ENCODE assay signal across 11 cellular contexts in the genomic region with DNA sequence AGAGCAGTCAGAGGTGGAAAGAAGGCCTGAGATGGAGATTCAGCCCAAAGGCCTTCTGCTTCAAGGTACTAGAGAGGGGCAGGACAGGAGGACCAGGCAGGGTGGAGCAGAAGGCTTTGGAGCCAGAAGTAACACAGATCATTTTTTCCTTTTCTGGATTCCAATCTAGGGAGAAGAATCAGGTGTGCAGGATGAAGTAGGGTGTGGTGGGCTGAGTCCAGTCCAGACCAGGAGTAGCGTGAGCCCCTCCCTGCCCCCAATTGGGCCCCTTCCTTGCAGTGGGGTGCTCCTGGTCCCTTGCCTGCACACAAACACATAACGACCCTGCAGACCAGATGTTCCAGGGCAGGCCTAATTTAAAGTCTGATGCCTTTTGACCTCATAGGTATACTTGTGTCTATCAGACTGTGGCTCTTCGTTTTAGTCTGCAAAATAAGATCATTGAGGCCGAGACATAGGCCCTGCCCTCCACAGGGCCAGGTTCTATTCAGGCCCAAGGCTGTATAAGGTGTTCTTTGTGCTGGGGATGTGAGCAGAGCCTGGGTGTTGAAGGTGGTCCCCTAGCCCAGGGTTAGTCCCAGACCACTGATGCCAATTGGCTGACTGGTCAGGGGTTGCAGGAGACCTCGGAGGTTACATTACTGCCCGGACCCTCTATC. TPM values are rescaled to one million over a fixed set of nuclear protein-coding genes. Genes with fewer than 3 reads are reported as not detected.
A peak's percentile ranks its signal among the peaks of the same experiment; 100 is the strongest.
DNase-seq lines count a peak whose midpoint lies in the region; ATAC-seq and TF ChIP-seq lines count a peak whose summit lies in the region.
"Had no signal": no experiment of that assay in that cellular context is flagged by ENCODE, and none has a peak within 500 bp of the region (broad histone marks: within the 10 kb centered on the region; RNA-seq: fewer than 3 reads in every experiment).

No MANE protein-coding gene starts in this region.

- peaks cover 0 to 4% (median 0%) of the 10 kb centered on the region in 11 experiments; a peak in 2 of 22 replicates for H3K36me3 ChIP-seq in BLaER1 treated with 17β-estradiol and CSF1 and Interleukin-3, amounts not matched to agents 10 nM and 100 nM
- H3K36me3 ChIP-seq in Peyer's patch (no peaks in the 10 kb centered on the region), iPS-20b (ENCODE audit: insufficient read depth, low read depth, low read length) (no peaks in the 10 kb centered on the region), rectal smooth muscle tissue (ENCODE audit: control insufficient read depth, insufficient read depth, low read length) (no peaks in the 10 kb centered on the region)

- no peaks in the 10 kb centered on the region for H3K27me3 ChIP-seq in BLaER1 treated with 17β-estradiol and CSF1 and Interleukin-3, amounts not matched to agents 10 nM and 100 nM
- H3K27me3 ChIP-seq in Peyer's patch (no peaks in the 10 kb centered on the region), iPS-20b (ENCODE audit: insufficient read depth, low read length) (peaks cover 13% of the 10 kb centered on the region), rectal smooth muscle tissue (ENCODE audit: control insufficient read depth, insufficient read depth, low read length) (no peaks in the 10 kb centered on the region)

- H3K4me1 ChIP-seq in BLaER1 treated with 17β-estradiol and CSF1 and Interleukin-3, amounts not matched to agents 10 nM and 100 nM = peaks cover 55 to 71% (median 67%) of the 10 kb centered on the region in 10 experiments
- peaks cover 0 to 35% (median 5%) of the 10 kb centered on the region in 4 donors for H3K4me1 ChIP-seq in Peyer's patch
- H3K4me1 ChIP-seq in iPS-20b (ENCODE audit: insufficient read depth, low read length) = peaks cover 11% of the 10 kb centered on the region
- peaks cover 9% of the 10 kb centered on the region for H3K4me1 ChIP-seq in rectal smooth muscle tissue (ENCODE audit: control insufficient read depth, insufficient read depth, low read length)

- no peak for TF ChIP-seq CTCF in Peyer's patch (IDR thresholded peaks at IDR 0.05)

- H3K9ac ChIP-seq in BLaER1 treated with 17β-estradiol and CSF1 and Interleukin-3, amounts not matched to agents 10 nM and 100 nM = peak overlapping the region in 8 of 11 experiments; percentile 29 to 80 (median 57); a peak in 14 of 22 replicates
- H3K9ac ChIP-seq in iPS-20b (ENCODE audit: low read depth, low read length) = no peak overlapping the region; the same call in 1 of the 2 replicates
- H3K9ac ChIP-seq in rectal smooth muscle tissue (ENCODE audit: low read length) = no peak overlapping the region

- peak overlapping the region in 9 of 11 experiments; percentile 27 to 71 (median 64); a peak in 14 of 22 replicates for H3K27ac ChIP-seq in BLaER1 treated with 17β-estradiol and CSF1 and Interleukin-3, amounts not matched to agents 10 nM and 100 nM
- H3K27ac ChIP-seq in Peyer's patch (peak overlapping the region; percentile 53 to 81 (median 62)), iPS-20b (ENCODE audit: low read length) (peak overlapping the region; percentile 74), rectal smooth muscle tissue (ENCODE audit: low read depth, low read length) (peak overlapping the region; percentile 58)
- H3K27ac ChIP-seq: C4-2B, HL-60 had no signal

- intact Hi-C loops in posterior vena cava (cut with DNase I) = no loop called here

- no peaks in the 10 kb centered on the region for H3K9me3 ChIP-seq in BLaER1 treated with 17β-estradiol and CSF1 and Interleukin-3, amounts not matched to agents 10 nM and 100 nM (replicated peaks in 1 of 11)
- H3K9me3 ChIP-seq in Peyer's patch = no peaks in the 10 kb centered on the region
- no peaks in the 10 kb centered on the region for H3K9me3 ChIP-seq in iPS-20b (ENCODE audit: insufficient read depth, low read depth, low read length)

- no peak for ATAC-seq in GM19455 (IDR thresholded peaks at IDR 0.05; ENCODE audit: unreplicated experiment)

- DNase-seq in Peyer's patch (peak in 1 of 3 donors; percentile 40), posterior vena cava (ENCODE audit: low spot score) (no peak), hippocampal formation (lab: John Stamatoyannopoulos, UW) (no peak)
- DNase-seq in central memory CD4-positive, alpha-beta T cell = no peak
- DNase-seq: stimulated activated CD4-positive, alpha-beta T cell treated with anti-CD3 and anti-CD28 coated beads, Interleukin-2, amount 100 ng/mL, for 48 hours had no signal

- TF ChIP-seq POLR2A in Peyer's patch (IDR thresholded peaks at IDR 0.05) = no peak

- peak overlapping the region; percentile 52 to 99 (median 78) for H3K4me2 ChIP-seq in BLaER1 treated with 17β-estradiol and CSF1 and Interleukin-3, amounts not matched to agents 10 nM and 100 nM

- H3K4me3 ChIP-seq in BLaER1 treated with 17β-estradiol and CSF1 and Interleukin-3, amounts not matched to agents 10 nM and 100 nM = peak overlapping the region in 4 of 10 experiments; percentile 7 to 78 (median 45); a peak in 1 of 20 replicates
- H3K4me3 ChIP-seq in Peyer's patch = no peak overlapping the region
- H3K4me3 ChIP-seq in iPS-20b (ENCODE audit: low read length) = peak overlapping the region; percentile 79; the same call in 1 of the 2 replicates
- peak overlapping the region; percentile 47 for H3K4me3 ChIP-seq in rectal smooth muscle tissue (ENCODE audit: low read length)

- peaks cover 0 to 7% (median 0%) of the 10 kb centered on the region in 11 experiments; a peak in 3 of 22 replicates for H4K20me1 ChIP-seq in BLaER1 treated with 17β-estradiol and CSF1 and Interleukin-3, amounts not matched to agents 10 nM and 100 nM

RNA-seq across cellular contexts. Expression of a gene that starts 1.0 kb away (rescaled TPM):
- total RNA-seq in Peyer's patch (10 to 100 TPM in 2 of 4 donors, 1 to 10 TPM in 2; 3.2 to 15.5 (median 10.3) TPM), posterior vena cava (10 to 100 TPM; 13.1 to 15.1 TPM)

RNA-seq across cellular contexts. Expression of a gene that starts 29.8 kb away (rescaled TPM):
- total RNA-seq in Peyer's patch (10 to 100 TPM in 3 of 4 donors, 1 to 10 TPM in 1; 6.5 to 52.0 (median 21.5) TPM), posterior vena cava (10 to 100 TPM; 75.1 to 87.2 TPM)

RNA-seq across cellular contexts. Expression of a gene that starts 31.7 kb away (rescaled TPM):
- total RNA-seq in Peyer's patch (1 to 10 TPM in 1 of 4 donors, under 1 TPM in 1, not detected in 2; 0.94 to 4.3 TPM), posterior vena cava (1 to 10 TPM; 3.5 to 4.2 TPM)

RNA-seq across cellular contexts. Expression of a gene that starts 32.0 kb away (rescaled TPM):
- 100 to 1,000 TPM in 2 of 4 donors, 10 to 100 TPM in 2; 80.9 to 129 (median 113) TPM for total RNA-seq in Peyer's patch
- 10 to 100 TPM; 41.4 to 41.8 TPM for total RNA-seq in posterior vena cava

RNA-seq across cellular contexts. Expression of a gene that starts 44.8 kb away (rescaled TPM):
- total RNA-seq in Peyer's patch (10 to 100 TPM; 25.7 to 98.2 (median 48.9) TPM), posterior vena cava (10 to 100 TPM; 31.6 to 36.4 TPM)

Comparison
In these comparisons a context has a peak if more than half of its experiments do, and no peak if none do; other contexts are left out.
1. H3K4me3 ChIP-seq: peak in iPS-20b (single experiment) and rectal smooth muscle tissue (single experiment); none in Peyer's patch (0 of 4).
2. H3K9ac ChIP-seq: peak in BLaER1 treated with 17β-estradiol and CSF1 and Interleukin-3, amounts not matched to agents 10 nM and 100 nM (8 of 11); none in iPS-20b (single experiment) and rectal smooth muscle tissue (single experiment).
3. Peak in every context shown above with its lines, with median percentiles within 50 percentile points of each other: H3K27ac ChIP-seq.